ENCODE assay signal across 16 cellular contexts in genomic region chr3:162295323-162295983, GRCh38.
A peak's percentile ranks its signal among the peaks of the same experiment; 100 is the strongest.
DNase-seq lines count a peak whose midpoint lies in the region; ATAC-seq, FAIRE-seq and TF ChIP-seq lines count a peak whose summit lies in the region.
"Had no signal": no experiment of that assay in that cellular context is flagged by ENCODE, and none has a peak within 500 bp of the region (broad histone marks: within the 10 kb centered on the region; RNA-seq: fewer than 3 reads in every experiment).

No MANE protein-coding gene starts in this region.

- intact Hi-C loops in Calu3 (cut with micrococcal nuclease; ENCODE audit: unreplicated experiment) (loop anchor here (5.0 to 10.0 kb wide), 4 partner anchors 197 to 739 kb away; no protein-coding TSS in a partner anchor), PC-9 (cut with micrococcal nuclease; ENCODE audit: unreplicated experiment) (loop anchor here (1.0 kb wide), 1 partner anchor 96 kb away; no protein-coding TSS in a partner anchor), HepG2 (cut with micrococcal nuclease; ENCODE audit: unreplicated experiment) (no loop called here)

- H2AFZ ChIP-seq in PC-9, result peak overlapping the region; percentile 70
- H2AFZ ChIP-seq in HepG2 (ENCODE audit: low read length), result no peak overlapping the region

- H3K36me3 Mint-ChIP-seq in Calu3 (ENCODE audit: insufficient read depth, unreplicated experiment), result no peaks in the 10 kb centered on the region
- H3K36me3 Mint-ChIP-seq in progenitor cell of endocrine pancreas (ENCODE audit: insufficient read depth), result no peaks in the 10 kb centered on the region
- H3K36me3 Mint-ChIP-seq: WTC11 had no signal

- no TSS peak for BruUV-seq in Calu3 (replicated peaks; lab: Mats Ljungman, UMichigan)
- TSS peak; percentile 83 for BruUV-seq in PC-9 (replicated peaks; lab: Mats Ljungman, UMichigan)
- no TSS peak for BruUV-seq in HepG2 (replicated peaks; lab: Mats Ljungman, UMichigan)

- TF ChIP-seq POLR2A in HepG2 (IDR thresholded peaks at IDR 0.05; ENCODE audit: insufficient read depth in 1 of 2, low read depth in 2 of 2, low read length in 2 of 2), result no peak

- H3K27ac ChIP-seq in PC-9 (peak overlapping the region; percentile 84), epithelial cell of prostate (peak overlapping the region; percentile 64), HepG2 (ENCODE audit: extremely low read length, insufficient read depth, low read length) (no peak overlapping the region)
- H3K27ac ChIP-seq: colonic mucosa, testis had no signal

- no peaks in the 10 kb centered on the region for H3K27me3 ChIP-seq in PC-9 (ENCODE audit: insufficient read depth, low read depth)
- H3K27me3 ChIP-seq in HepG2 (ENCODE audit: control insufficient read depth in 1 of 2, insufficient read depth in 2 of 2, low read length in 2 of 2), result no peaks in the 10 kb centered on the region
- H3K27me3 ChIP-seq: colonic mucosa, testis had no signal

- TF ChIP-seq CTCF in Calu3 (IDR thresholded peaks at IDR 0.05; ENCODE audit: unreplicated experiment) (no peak), PC-9 (conservative IDR thresholded peaks at IDR 0.05) (no peak), omental fat pad (IDR thresholded peaks at IDR 0.05) (no peak), HepG2 (CRISPR knock-in tag; IDR thresholded peaks at IDR 0.05) (no peak), progenitor cell of endocrine pancreas (IDR thresholded peaks at IDR 0.05; ENCODE audit: unreplicated experiment) (no peak)

- DNase-seq in Calu3 (peak; percentile 47), PC-9 (peak; percentile 44 to 94), epithelial cell of prostate (ENCODE audit: low read depth, low spot score) (peak; percentile 14), omental fat pad (ENCODE audit: low spot score) (no peak), HepG2 (ENCODE audit: low spot score) (no peak), progenitor cell of endocrine pancreas (ENCODE audit: low spot score, unreplicated experiment) (no peak), SHP77 (lab: John Stamatoyannopoulos, UW) (no peak)
- DNase-seq: colonic mucosa; DMS153; NCI-H1436; stimulated activated CD4-positive, alpha-beta T cell treated with anti-CD3 and anti-CD28 coated beads, Interleukin-4, amount 100 ng/mL, for 4 hours; testis had no signal

- H3K4me1 Mint-ChIP-seq in Calu3 (ENCODE audit: low read depth, unreplicated experiment) (peaks cover 41% of the 10 kb centered on the region), progenitor cell of endocrine pancreas (ENCODE audit: low read depth) (peaks cover 2% of the 10 kb centered on the region)
- H3K4me1 Mint-ChIP-seq: neural crest cell had no signal

- no peaks in the 10 kb centered on the region for H3K9me2 ChIP-seq in PC-9 (ENCODE audit: insufficient read depth)

- ATAC-seq in omental fat pad (ENCODE audit: low FRiP score) (peak; percentile 90), HepG2 (no peak), HG03095 (IDR thresholded peaks at IDR 0.05; ENCODE audit: unreplicated experiment) (no peak)
- ATAC-seq: WTC11 had no signal

- 3% methylated on average over 6 of the region's 6 CpGs for WGBS in HepG2 (ENCODE audit: low lambda C conversion rate)

- no peak for TF ChIP-seq RAD21 in HepG2 (CRISPR knock-in tag; IDR thresholded peaks at IDR 0.05)

- H3K4me3 ChIP-seq in PC-9, result no peak overlapping the region
- no peak overlapping the region for H3K4me3 ChIP-seq in HepG2 (replicated peaks in 1 of 3; ENCODE audit: insufficient read depth in 1 of 3, low read depth in 2 of 3, low read length in 3 of 3)
- H3K4me3 ChIP-seq: colonic mucosa, testis had no signal

- peak overlapping the region; percentile 46 for H3K4me2 ChIP-seq in PC-9
- no peak overlapping the region for H3K4me2 ChIP-seq in HepG2 (ENCODE audit: low read depth, low read length)

- H3K9me3 ChIP-seq in PC-9 (ENCODE audit: insufficient read depth, low read depth), result peaks cover 11% of the 10 kb centered on the region; the same call in 1 of the 2 replicates
- 0 out of 2 replicates have a peak, but pooled peaks cover 7% of the 10 kb centered on the region for H3K9me3 ChIP-seq in HepG2 (ENCODE audit: low read length)
- H3K9me3 ChIP-seq: colonic mucosa, testis had no signal

- FAIRE-seq in HepG2 (lab: Jason Lieb, UNC), result no peak

- H3K27me3 Mint-ChIP-seq in Calu3 (ENCODE audit: unreplicated experiment) (no peaks in the 10 kb centered on the region), progenitor cell of endocrine pancreas (no peaks in the 10 kb centered on the region)

- H3K4me3 Mint-ChIP-seq in Calu3 (ENCODE audit: low read depth, unreplicated experiment) (peak overlapping the region; percentile 11), progenitor cell of endocrine pancreas (ENCODE audit: low read depth) (no peak overlapping the region)
- H3K4me3 Mint-ChIP-seq: activated T-helper 1 cell treated with anti-CD3 and anti-CD28 coated beads, Interleukin-12 subunit alpha, Interleukin-12 subunit beta, Interleukin-2, Interleukin-4 antibody, amounts not matched to agents 30 ng/mL and 10 ng/mL and 1 ng/mL, durations not matched to agents 14 hours and 24 hours and 36 hours; neural crest cell; WTC11 had no signal

- CTCF ChIA-PET in Calu3 (lab: Charles Lee), result interaction anchor here (1.2 kb wide), 1 partner anchor 9 kb away, joined by 4 read pairs; no protein-coding TSS in a partner anchor
- CTCF ChIA-PET in PC-9 (lab: Charles Lee), result interaction anchor here (0.5 kb wide), 1 partner anchor 155 kb away, joined by 6 read pairs; no protein-coding TSS in a partner anchor
- CTCF ChIA-PET in HepG2 (lab: Yijun Ruan, JAX; ENCODE audit: low intra/inter-chr PET ratio, low total read pairs), result no interaction called here

- H3K9me3 Mint-ChIP-seq in Calu3 (ENCODE audit: low read depth, unreplicated experiment) (peaks cover 2% of the 10 kb centered on the region), progenitor cell of endocrine pancreas (ENCODE audit: low read depth) (peaks cover 7% of the 10 kb centered on the region)
- H3K9me3 Mint-ChIP-seq: activated T-helper 1 cell treated with anti-CD3 and anti-CD28 coated beads, Interleukin-12 subunit alpha, Interleukin-12 subunit beta, Interleukin-2, Interleukin-4 antibody, amounts not matched to agents 30 ng/mL and 10 ng/mL and 1 ng/mL, durations not matched to agents 14 hours and 24 hours and 36 hours had no signal

- H3K9ac ChIP-seq in HepG2 (ENCODE audit: insufficient read depth, low read depth, low read length), result no peak overlapping the region

- peaks cover 5% of the 10 kb centered on the region; the same call in 1 of the 2 replicates for H3F3A ChIP-seq in PC-9 (ENCODE audit: insufficient read depth, low read depth)

- no peaks in the 10 kb centered on the region for H3K79me2 ChIP-seq in PC-9 (ENCODE audit: low read depth)
- no peaks in the 10 kb centered on the region for H3K79me2 ChIP-seq in HepG2 (ENCODE audit: insufficient read depth, low read length)

- H4K20me1 ChIP-seq in PC-9 (ENCODE audit: insufficient read depth) (no peaks in the 10 kb centered on the region), HepG2 (ENCODE audit: insufficient read depth, low read length) (no peaks in the 10 kb centered on the region)

- peak overlapping the region; percentile 40 for H3K27ac Mint-ChIP-seq in Calu3 (ENCODE audit: unreplicated experiment)
- H3K27ac Mint-ChIP-seq in progenitor cell of endocrine pancreas, result no peak overlapping the region
- H3K27ac Mint-ChIP-seq: activated T-helper 1 cell treated with anti-CD3 and anti-CD28 coated beads, Interleukin-12 subunit alpha, Interleukin-12 subunit beta, Interleukin-2, Interleukin-4 antibody, amounts not matched to agents 30 ng/mL and 10 ng/mL and 1 ng/mL, durations not matched to agents 14 hours and 24 hours and 36 hours; WTC11 had no signal

- in situ Hi-C loops in HepG2 (cut with HindIII; ENCODE audit: extremely low pct_ligation_motif_present, low pct_unique_long_range_greater_than_20kb), result no loop called here

- H3K4me1 ChIP-seq in PC-9 (replicated peaks; ENCODE audit: insufficient read depth) (peaks cover 19% of the 10 kb centered on the region), HepG2 (ENCODE audit: insufficient read depth, low read length) (no peaks in the 10 kb centered on the region)
- H3K4me1 ChIP-seq: colonic mucosa, testis had no signal

- TF ChIP-seq EP300 in HepG2 (IDR thresholded peaks at IDR 0.05; ENCODE audit: low read depth in 2 of 2, low read length in 2 of 2) (no peak), HepG2 (CRISPR knock-in tag; IDR thresholded peaks at IDR 0.05; ENCODE audit: borderline replicate concordance) (no peak)

- POLR2A ChIA-PET in PC-9 (lab: Charles Lee; ENCODE audit: unreplicated experiment), result interaction anchor here (0.6 to 0.7 kb wide), 4 partner anchors 38 to 993 kb away, joined by 3 to 12 read pairs (median 8); no protein-coding TSS in a partner anchor
- POLR2A ChIA-PET in HepG2 (lab: Yijun Ruan, JAX), result no interaction called here

- H3K36me3 ChIP-seq in PC-9 (ENCODE audit: low read depth) (no peaks in the 10 kb centered on the region; the same call in 1 of the 2 replicates), HepG2 (replicated peaks in 1 of 2; ENCODE audit: control insufficient read depth in 1 of 2, insufficient read depth in 2 of 2, low read length in 2 of 2) (no peaks in the 10 kb centered on the region)
- H3K36me3 ChIP-seq: colonic mucosa had no signal

TF ChIP-seq in HepG2, 621 proteins besides CTCF, POLR2A, EP300 and RAD21 (continues in another document):
- TF ChIP-seq REXO4 (CRISPR knock-in tag; IDR thresholded peaks at IDR 0.05; ENCODE audit: borderline replicate concordance), result no peak
- no peak for TF ChIP-seq NCOA2 (CRISPR knock-in tag; IDR thresholded peaks at IDR 0.05)
- TF ChIP-seq ZBTB46 (CRISPR knock-in tag; IDR thresholded peaks at IDR 0.05; ENCODE audit: borderline replicate concordance), result no peak
- TF ChIP-seq FOXK1 (CRISPR knock-in tag; IDR thresholded peaks at IDR 0.05; ENCODE audit: borderline replicate concordance, low read depth), result no peak
- no peak for TF ChIP-seq ZBTB7B (CRISPR knock-in tag; IDR thresholded peaks at IDR 0.05)

Comparison
In these comparisons a context has a peak if more than half of its experiments do, and no peak if none do; other contexts are left out.
1. DNase-seq: peak in Calu3 (single experiment), PC-9 (2 of 2) and epithelial cell of prostate (single experiment); none in omental fat pad (single experiment), HepG2 (single experiment), progenitor cell of endocrine pancreas (single experiment) and SHP77 (0 of 2).